Comparison of ENCODE assay signal across 8 cellular contexts in genomic region chr11:73875840-73876239, GRCh38. TPM values are rescaled to one million over a fixed set of nuclear protein-coding genes. Genes with fewer than 3 reads are reported as not detected.
DNase-seq lines count a peak whose midpoint lies in the region; ATAC-seq, FAIRE-seq and TF ChIP-seq lines count a peak whose summit lies in the region.

No MANE protein-coding gene starts in this region.

- H3K27me3 Mint-ChIP-seq in T-cell: no peaks in the 10 kb centered on the region

- CTCF ChIA-PET in T-cell (lab: Charles Lee): no interaction called here

- no peak for ATAC-seq in T-cell (replicated peaks in 1 of 4)

- FAIRE-seq in small intestine (lab: Jason Lieb, UNC): no peak

- H3K4me1 Mint-ChIP-seq in T-cell: peaks cover 45 to 51% (median 45%) of the 10 kb centered on the region in 3 donors

- peak overlapping the region; percentile 35 to 51 for H3K27ac ChIP-seq in small intestine (ENCODE audit: low read depth in 1 of 2, low read length in 1 of 2)

- no peaks in the 10 kb centered on the region for H3K9me3 ChIP-seq in small intestine (ENCODE audit: control insufficient read depth, low read depth)

- H3K4me3 ChIP-seq in foreskin fibroblast (ENCODE audit: low read depth in 1 of 2, low read length in 2 of 2) (peak overlapping the region; percentile 85 to 91), small intestine (ENCODE audit: low read depth in 1 of 2, low read length in 2 of 2) (peak overlapping the region in 1 of 2 donors; percentile 48)

- peak overlapping the region; percentile 98 to 99 for H3K27ac Mint-ChIP-seq in T-cell

- DNase-seq in NCI-H1105 (lab: John Stamatoyannopoulos, UW) (peak; percentile 11), NCI-H1105 treated with DMSO at 0.1 percent for 48 hours (lab: John Stamatoyannopoulos, UW) (no peak), T-cell (no peak), foreskin fibroblast (peak in 1 of 2 donors; percentile 32), small intestine (peak; percentile 22), 8988T (no peak), C1 segment of cervical spinal cord (lab: John Stamatoyannopoulos, UW) (no peak), NCI-H1048 (lab: John Stamatoyannopoulos, UW) (no peak)

- H3K27me3 ChIP-seq in small intestine (ENCODE audit: control insufficient read depth in 2 of 2, insufficient read depth in 2 of 2, low read length in 2 of 2): no peaks in the 10 kb centered on the region

- no peak for TF ChIP-seq CTCF in foreskin fibroblast (IDR thresholded peaks at IDR 0.05; ENCODE audit: low read depth, low read length)

- H3K36me3 ChIP-seq in small intestine (ENCODE audit: control insufficient read depth in 2 of 2, insufficient read depth in 2 of 2, low read length in 2 of 2): peaks cover 0 to 4% of the 10 kb centered on the region in 2 donors

- peak overlapping the region; percentile 92 to 99 (median 99) for H3K4me3 Mint-ChIP-seq in T-cell

- H3K36me3 Mint-ChIP-seq in T-cell: peaks cover 10% of the 10 kb centered on the region

- H3K4me1 ChIP-seq in small intestine (ENCODE audit: control insufficient read depth in 2 of 2, insufficient read depth in 1 of 2, low read depth in 1 of 2, low read length in 1 of 2): peaks cover 2 to 3% of the 10 kb centered on the region in 2 donors

- POLR2A ChIA-PET in T-cell (lab: Charles Lee): no interaction called here

- H3K9me3 Mint-ChIP-seq in T-cell: no peaks in the 10 kb centered on the region

- WGBS in small intestine, 3 donors: 13 to 32% (median 15%) methylated on average over 8 of the region's 8 CpGs

RNA-seq across cellular contexts. Expression of gene COA4, which starts 0.8 kb away (rescaled TPM):
- total RNA-seq in T-cell: 10 to 100 TPM; 31.5 to 66.9 (median 60.7) TPM
- 100 to 1,000 TPM; 115 to 131 (median 123) TPM for polyA plus RNA-seq in small intestine

RNA-seq across cellular contexts. Expression of gene PAAF1, which starts 1.0 kb away (rescaled TPM):
- total RNA-seq in T-cell: 10 to 100 TPM; 11.4 to 16.8 (median 14.9) TPM
- 10 to 100 TPM in 2 of 3 donors, 1 to 10 TPM in 1; 9.2 to 14.1 (median 13.2) TPM for polyA plus RNA-seq in small intestine

Comparison
In these comparisons a context has a peak if more than half of its experiments do, and no peak if none do; other contexts are left out.
1. DNase-seq: peak in NCI-H1105 (single experiment) and small intestine (single experiment); none in NCI-H1105 treated with DMSO at 0.1 percent for 48 hours (single experiment), T-cell (0 of 34), 8988T (single experiment), C1 segment of cervical spinal cord (0 of 14) and NCI-H1048 (single experiment).